ENCODE assay signal across 11 cellular contexts in the genomic region with DNA sequence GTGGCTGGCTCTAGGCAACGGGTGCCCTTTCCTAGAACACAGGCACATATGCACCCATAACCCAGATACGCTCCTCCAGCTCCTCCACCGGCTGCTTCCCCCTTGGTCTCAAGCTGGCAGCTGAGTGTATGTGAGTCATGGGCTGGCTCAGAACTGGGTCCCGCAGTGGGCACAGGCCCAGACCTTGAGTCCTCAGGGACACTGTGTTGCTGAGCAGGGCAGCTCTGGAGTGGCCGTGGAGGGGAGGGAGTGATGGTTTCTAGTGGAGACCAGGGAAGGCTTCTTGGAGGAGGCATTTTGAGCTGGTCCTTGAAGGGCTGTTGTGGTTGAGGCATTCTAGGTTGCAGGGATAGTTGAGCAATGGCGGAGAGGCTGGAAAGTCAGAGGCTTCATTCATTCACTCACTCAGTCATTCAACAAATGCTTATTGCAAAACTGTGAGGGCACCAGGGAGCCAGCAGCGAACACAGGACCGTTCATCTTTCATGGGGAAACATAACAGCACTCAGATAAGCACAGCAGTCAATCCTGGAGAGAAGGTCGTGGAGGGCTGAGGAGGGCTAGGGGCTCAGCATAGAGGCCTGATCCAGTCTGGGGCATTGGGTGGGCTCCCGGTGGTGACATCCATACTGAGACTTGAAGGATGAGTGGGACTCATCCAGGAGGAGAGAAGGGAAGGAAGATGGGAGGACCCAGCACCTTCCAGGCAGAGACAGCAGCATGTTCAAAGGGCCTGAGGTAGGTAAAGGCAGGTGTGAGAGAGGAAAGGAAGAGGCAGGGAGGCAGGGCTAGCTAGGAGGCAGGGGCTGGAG. TPM values are rescaled to one million over a fixed set of nuclear protein-coding genes. Genes with fewer than 3 reads are reported as not detected.
DNase-seq lines count a peak whose midpoint lies in the region; ATAC-seq and TF ChIP-seq lines count a peak whose summit lies in the region.
"Had no signal": no experiment of that assay in that cellular context is flagged by ENCODE, and none has a peak within 500 bp of the region (broad histone marks: within the 10 kb centered on the region; RNA-seq: fewer than 3 reads in every experiment).

No MANE protein-coding gene starts in this region.

- intact Hi-C loops in CD4-positive, alpha-beta memory T cell (cut with micrococcal nuclease) = no loop called here

- H3K4me3 Mint-ChIP-seq in CD4-positive, alpha-beta memory T cell = peak overlapping the region in 6 of 8 donors; percentile 26 to 73 (median 44)
- H3K4me3 Mint-ChIP-seq in neural crest cell = peak overlapping the region; percentile 76

- no peaks in the 10 kb centered on the region for H3K27me3 ChIP-seq in CD4-positive, alpha-beta memory T cell (ENCODE audit: insufficient read depth, low read length)

- no peak for DNase-seq in CD4-positive, alpha-beta memory T cell
- DNase-seq in M059J (ENCODE audit: low read depth) (peak; percentile 87), dermis blood vessel endothelial cell (peak; percentile 18), neural crest cell (ENCODE audit: low read depth, low spot score) (no peak), islet precursor cell (no peak), NCI-H524 (lab: John Stamatoyannopoulos, UW) (no peak)
- DNase-seq in central memory CD4-positive, alpha-beta T cell = no peak
- DNase-seq: hippocampal formation; NK-92 treated with Interleukin-12 subunit alpha and Interleukin-12 subunit beta, amount 100 ng/mL, for 24 hours had no signal

- peaks cover 22% of the 10 kb centered on the region for H3K36me3 ChIP-seq in CD4-positive, alpha-beta memory T cell (ENCODE audit: insufficient read depth, low read length)

- H3K4me1 Mint-ChIP-seq in CD4-positive, alpha-beta memory T cell = peaks cover 9 to 27% (median 20%) of the 10 kb centered on the region in 4 donors
- H3K4me1 Mint-ChIP-seq in neural crest cell = peaks cover 5% of the 10 kb centered on the region

- H3K36me3 Mint-ChIP-seq in CD4-positive, alpha-beta memory T cell = peaks cover 13 to 41% of the 10 kb centered on the region in 2 donors
- H3K36me3 Mint-ChIP-seq in neural crest cell (ENCODE audit: low read depth) = peaks cover 8% of the 10 kb centered on the region

- CTCF ChIA-PET in CD4-positive, alpha-beta memory T cell (lab: Charles Lee; ENCODE audit: partially characterized antibody) = interaction anchor here (1.6 kb wide), 1 partner anchor 93 kb away, joined by 4 read pairs; no protein-coding TSS in a partner anchor

- no peak for ATAC-seq in GM19351 (IDR thresholded peaks at IDR 0.05; ENCODE audit: unreplicated experiment)

- POLR2A ChIA-PET in CD4-positive, alpha-beta memory T cell (lab: Charles Lee; ENCODE audit: partially characterized antibody) = interaction anchor here (0.9 to 3.3 kb wide), 4 partner anchors 8 to 28 kb away, joined by 3 to 21 read pairs (median 4); a partner anchor contains a TSS

- TF ChIP-seq CTCF in neural crest cell (conservative IDR thresholded peaks at IDR 0.05) = no peak

- H3K27ac Mint-ChIP-seq in CD4-positive, alpha-beta memory T cell = peak overlapping the region in 6 of 7 donors; percentile 30 to 64 (median 40)
- peak overlapping the region; percentile 68 for H3K27ac Mint-ChIP-seq in neural crest cell (ENCODE audit: unreplicated experiment)

- H3K27ac ChIP-seq in CD4-positive, alpha-beta memory T cell (ENCODE audit: low read depth, low read length) = no peak overlapping the region
- H3K27ac ChIP-seq: KMS-11 had no signal

- no peaks in the 10 kb centered on the region for H3K9me3 ChIP-seq in CD4-positive, alpha-beta memory T cell (ENCODE audit: control insufficient read depth in 1 of 2, low read length in 2 of 2)

- no peaks in the 10 kb centered on the region for H3K27me3 Mint-ChIP-seq in CD4-positive, alpha-beta memory T cell
- H3K27me3 Mint-ChIP-seq in neural crest cell (ENCODE audit: low read depth) = no peaks in the 10 kb centered on the region

- peaks cover 16% of the 10 kb centered on the region for H3K4me1 ChIP-seq in CD4-positive, alpha-beta memory T cell (ENCODE audit: insufficient read depth, low read length)

- no peak overlapping the region for H3K4me3 ChIP-seq in CD4-positive, alpha-beta memory T cell (ENCODE audit: low read length in 2 of 2)

- H3K9me3 Mint-ChIP-seq in CD4-positive, alpha-beta memory T cell = no peaks in the 10 kb centered on the region
- H3K9me3 Mint-ChIP-seq in neural crest cell = no peaks in the 10 kb centered on the region

RNA-seq across cellular contexts. Expression of a gene that starts 2.4 kb away (rescaled TPM):
- total RNA-seq in CD4-positive, alpha-beta memory T cell = 10 to 100 TPM; 47.8 to 50.5 TPM
- 100 to 1,000 TPM; 110 to 136 TPM for polyA plus RNA-seq in CD4-positive, alpha-beta memory T cell
- total RNA-seq in M059J (2014; rRNA removed; shearing (Covaris generic)) = 289 and 427 TPM in 2 replicates
- total RNA-seq in dermis blood vessel endothelial cell (47.4 and 77.1 TPM in 2 replicates), neural crest cell (80.6 and 82.5 TPM in 2 replicates)

RNA-seq across cellular contexts. Expression of a gene that starts 13.2 kb away (rescaled TPM):
- total RNA-seq in CD4-positive, alpha-beta memory T cell = not detected
- polyA plus RNA-seq in CD4-positive, alpha-beta memory T cell = not detected
- 0.42 TPM in 1 of 2 replicates, not detected in the other for total RNA-seq in M059J (2014; rRNA removed; shearing (Covaris generic))
- total RNA-seq in dermis blood vessel endothelial cell (0.14 TPM in 1 of 2 replicates, not detected in the other), neural crest cell (not detected in 2 replicates)

RNA-seq across cellular contexts. Expression of a gene that starts 29.0 kb away (rescaled TPM):
- total RNA-seq in CD4-positive, alpha-beta memory T cell = 100 to 1,000 TPM; 156 to 165 TPM
- polyA plus RNA-seq in CD4-positive, alpha-beta memory T cell = 10 to 100 TPM in 1 of 2 donors, 1 to 10 TPM in 1; 3.1 to 38.9 TPM
- 50.2 and 52.4 TPM in 2 replicates for total RNA-seq in M059J (2014; rRNA removed; shearing (Covaris generic))
- total RNA-seq in dermis blood vessel endothelial cell (16.7 and 37.9 TPM in 2 replicates), neural crest cell (201 and 226 TPM in 2 replicates)

RNA-seq across cellular contexts. Expression of a gene that starts 34.9 kb away (rescaled TPM):
- total RNA-seq in CD4-positive, alpha-beta memory T cell = 10 to 100 TPM; 51.8 to 57.9 TPM
- 10 to 100 TPM; 47.5 to 48.8 TPM for polyA plus RNA-seq in CD4-positive, alpha-beta memory T cell
- total RNA-seq in M059J (2014; rRNA removed; shearing (Covaris generic)) = 34.9 and 53.8 TPM in 2 replicates
- total RNA-seq in dermis blood vessel endothelial cell (52.8 and 87.3 TPM in 2 replicates), neural crest cell (63.2 and 72.2 TPM in 2 replicates)

RNA-seq across cellular contexts. Expression of a gene that starts 40.8 kb away (rescaled TPM):
- 1 to 10 TPM; 1.4 to 2.2 TPM for total RNA-seq in CD4-positive, alpha-beta memory T cell
- polyA plus RNA-seq in CD4-positive, alpha-beta memory T cell = not detected
- total RNA-seq in M059J (2014; rRNA removed; shearing (Covaris generic)) = 14.0 and 18.3 TPM in 2 replicates
- total RNA-seq in dermis blood vessel endothelial cell (0.17 and 0.33 TPM in 2 replicates), neural crest cell (84.0 and 87.2 TPM in 2 replicates)

Comparison
In these comparisons a context has a peak if more than half of its experiments do, and no peak if none do; other contexts are left out.
1. DNase-seq: peak in M059J (single experiment) and dermis blood vessel endothelial cell (single experiment); none in CD4-positive, alpha-beta memory T cell (0 of 5), neural crest cell (single experiment), islet precursor cell (single experiment), central memory CD4-positive, alpha-beta T cell (single experiment) and NCI-H524 (0 of 2).